ENCODE assay signal across 8 cellular contexts in the genomic region with DNA sequence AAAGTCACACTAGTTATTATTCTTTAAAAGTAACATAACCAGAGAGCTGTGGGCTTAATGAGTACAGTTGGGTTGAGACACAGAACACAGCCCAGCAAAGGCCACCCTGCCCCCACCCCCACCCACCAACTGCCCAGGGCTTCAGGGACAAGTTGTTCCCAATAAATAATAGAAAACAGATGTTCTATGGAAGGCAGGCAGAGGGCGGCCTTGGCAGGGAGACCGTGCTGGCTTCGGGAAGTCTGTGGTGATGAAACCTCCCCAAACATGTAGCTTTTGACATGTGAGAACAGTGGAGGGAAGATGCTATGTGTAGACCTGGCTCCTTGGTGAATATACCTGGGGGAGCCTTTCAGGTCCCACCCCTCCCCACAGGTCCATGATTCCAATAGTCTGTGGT. TPM values are rescaled to one million over a fixed set of nuclear protein-coding genes. Genes with fewer than 3 reads are reported as not detected.
DNase-seq lines count a peak whose midpoint lies in the region; ATAC-seq and TF ChIP-seq lines count a peak whose summit lies in the region.

No MANE protein-coding gene starts in this region.

- H3K36me3 ChIP-seq in effector memory CD4-positive, alpha-beta T cell (ENCODE audit: control insufficient read depth, insufficient read depth, low read length): peaks cover 60% of the 10 kb centered on the region

- H3K27me3 ChIP-seq in effector memory CD4-positive, alpha-beta T cell (replicated peaks; ENCODE audit: control insufficient read depth, insufficient read depth, low read length, poor library complexity, severe bottlenecking): no peaks in the 10 kb centered on the region

- H3K4me1 ChIP-seq in effector memory CD4-positive, alpha-beta T cell (ENCODE audit: control insufficient read depth, insufficient read depth, low read length, poor library complexity, severe bottlenecking): peaks cover 63% of the 10 kb centered on the region

- peak overlapping the region; percentile 49 for H3K27ac ChIP-seq in effector memory CD4-positive, alpha-beta T cell (ENCODE audit: insufficient read depth, low read length, poor library complexity, severe bottlenecking)

- DNase-seq in AG09309 (ENCODE audit: low read depth) (no peak), NCI-H524 treated with DMSO at 0.1 percent for 48 hours (lab: John Stamatoyannopoulos, UW) (peak; percentile 26), myocyte (ENCODE audit: low read depth) (peak; percentile 50), NCI-H510A (lab: John Stamatoyannopoulos, UW) (no peak), ecto neural progenitor cell (ENCODE audit: low spot score) (no peak)
- DNase-seq in effector memory CD4-positive, alpha-beta T cell: no peak

- H3K9me3 ChIP-seq in effector memory CD4-positive, alpha-beta T cell (ENCODE audit: control insufficient read depth, low read length): no peaks in the 10 kb centered on the region

- peak; percentile 18 for TF ChIP-seq CTCF in AG09309 (IDR thresholded peaks at IDR 0.05; ENCODE audit: control insufficient read depth, insufficient read depth, low read depth, low read length, missing control alignments)

- no peak overlapping the region for H3K4me3 ChIP-seq in AG09309 (ENCODE audit: control insufficient read depth, low read depth, low read length)
- H3K4me3 ChIP-seq in effector memory CD4-positive, alpha-beta T cell (ENCODE audit: insufficient read depth, low read depth, low read length, poor library complexity, severe bottlenecking): no peak overlapping the region

- ATAC-seq in GM18868 (IDR thresholded peaks at IDR 0.05; ENCODE audit: unreplicated experiment) (no peak), GM21447 (IDR thresholded peaks at IDR 0.05; ENCODE audit: unreplicated experiment) (no peak)

RNA-seq across cellular contexts. Expression of gene TRAF1, which starts 10.0 kb away (rescaled TPM):
- total RNA-seq in myocyte: 0.80 and 1.1 TPM in 2 replicates
- polyA plus RNA-seq in myocyte (2012): 0.87 TPM

RNA-seq across cellular contexts. Expression of gene PHF19, which starts 39.6 kb away (rescaled TPM):
- total RNA-seq in myocyte: 13.3 and 15.3 TPM in 2 replicates
- 9.6 TPM for polyA plus RNA-seq in myocyte (2012)

Comparison
In these comparisons a context has a peak if more than half of its experiments do, and no peak if none do; other contexts are left out.
1. DNase-seq: peak in NCI-H524 treated with DMSO at 0.1 percent for 48 hours (single experiment) and myocyte (single experiment); none in AG09309 (single experiment), effector memory CD4-positive, alpha-beta T cell (0 of 3), NCI-H510A (single experiment) and ecto neural progenitor cell (single experiment).